Comparison of ENCODE assay signal across 8 cellular contexts in the genomic region with DNA sequence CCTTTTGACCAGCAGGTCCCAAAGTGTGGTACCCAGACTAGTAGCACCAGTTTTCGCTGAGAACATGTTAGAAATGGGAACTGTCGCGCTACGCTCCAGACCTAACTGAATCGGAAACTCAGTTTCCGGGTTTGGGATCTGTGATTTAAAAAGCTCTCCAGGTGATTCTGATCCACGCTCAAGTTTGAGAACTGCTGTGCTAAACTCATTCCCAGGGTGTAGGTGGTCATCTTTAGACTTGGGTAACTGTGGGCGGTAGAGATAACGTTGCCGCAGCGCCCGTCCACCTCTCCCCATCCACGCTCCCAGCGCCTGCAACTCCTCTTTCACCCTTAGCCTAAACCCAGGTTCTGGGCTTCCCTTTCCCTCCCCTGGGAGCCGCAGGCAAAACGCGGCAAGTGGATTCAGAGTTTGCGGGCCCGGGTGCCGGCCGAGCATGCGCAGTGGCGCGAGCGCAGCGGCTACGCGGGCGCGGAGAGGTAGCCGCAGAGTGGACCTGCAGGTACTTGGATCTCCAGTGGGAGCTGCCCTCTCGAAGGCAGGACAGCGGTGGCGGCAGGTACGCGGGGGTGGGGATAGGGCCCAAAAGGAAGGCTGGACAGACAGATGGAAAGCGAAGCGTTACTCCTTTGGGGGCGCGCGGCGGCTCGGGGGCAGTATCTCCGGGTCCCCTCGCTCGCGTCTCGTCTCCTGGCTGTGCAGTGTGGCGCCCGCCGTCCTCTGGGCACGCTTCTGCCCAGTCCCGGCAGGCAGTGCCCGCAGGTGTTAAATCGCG. TPM values are rescaled to one million over a fixed set of nuclear protein-coding genes. Genes with fewer than 3 reads are reported as not detected.
DNase-seq lines count a peak whose midpoint lies in the region; ATAC-seq and TF ChIP-seq lines count a peak whose summit lies in the region.

A gene with protein sequence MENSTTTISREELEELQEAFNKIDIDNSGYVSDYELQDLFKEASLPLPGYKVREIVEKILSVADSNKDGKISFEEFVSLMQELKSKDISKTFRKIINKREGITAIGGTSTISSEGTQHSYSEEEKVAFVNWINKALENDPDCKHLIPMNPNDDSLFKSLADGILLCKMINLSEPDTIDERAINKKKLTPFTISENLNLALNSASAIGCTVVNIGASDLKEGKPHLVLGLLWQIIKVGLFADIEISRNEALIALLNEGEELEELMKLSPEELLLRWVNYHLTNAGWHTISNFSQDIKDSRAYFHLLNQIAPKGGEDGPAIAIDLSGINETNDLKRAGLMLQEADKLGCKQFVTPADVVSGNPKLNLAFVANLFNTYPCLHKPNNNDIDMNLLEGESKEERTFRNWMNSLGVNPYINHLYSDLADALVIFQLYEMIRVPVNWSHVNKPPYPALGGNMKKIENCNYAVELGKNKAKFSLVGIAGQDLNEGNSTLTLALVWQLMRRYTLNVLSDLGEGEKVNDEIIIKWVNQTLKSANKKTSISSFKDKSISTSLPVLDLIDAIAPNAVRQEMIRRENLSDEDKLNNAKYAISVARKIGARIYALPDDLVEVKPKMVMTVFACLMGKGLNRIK (plus strand): TSS at position 443 of the 775 bp plus-strand sequence. CDS start 67,845 bp downstream, outside the sequence.

- H3K27me3 Mint-ChIP-seq in HFFc6 (ENCODE audit: insufficient read depth), result no peaks in the 10 kb centered on the region; the same call in 1 of the 2 replicates
- H3K27me3 Mint-ChIP-seq in activated naive CD8-positive, alpha-beta T cell, result peaks cover 3% of the 10 kb centered on the region

- H3K36me3 ChIP-seq in parathyroid adenoma (ENCODE audit: control insufficient read depth, insufficient read depth, low read length) (no peaks in the 10 kb centered on the region), transverse colon (no peaks in the 10 kb centered on the region)

- H3K27ac ChIP-seq in parathyroid adenoma (peak within 1 kb of the TSS; percentile 58), transverse colon (peak within 1 kb of the TSS; percentile 80 to 88 (median 82))

- H3K4me2 ChIP-seq in parathyroid adenoma (ENCODE audit: low read length), result peak within 1 kb of the TSS; percentile 64

- H3K36me3 Mint-ChIP-seq in HFFc6 (ENCODE audit: low read depth), result no peaks in the 10 kb centered on the region
- H3K36me3 Mint-ChIP-seq in activated naive CD8-positive, alpha-beta T cell, result no peaks in the 10 kb centered on the region

- CTCF ChIA-PET in GM10248 (lab: Yijun Ruan, JAX), result interaction anchor here (1.8 kb wide), 1 partner anchor 14 kb away, joined by 8 read pairs; no protein-coding TSS in a partner anchor

- POLR2A ChIA-PET in GM10248 (lab: Yijun Ruan, JAX), result no interaction called here

- in situ Hi-C loops in transverse colon (cut with MboI; ENCODE audit: low pct_ligation_motif_present in 1 of 4, low pct_unique_long_range_greater_than_20kb in 1 of 4, low sequenced_read_pairs in 3 of 4), result loop anchor here in 3 of 4 donors (10.0 to 25.0 kb wide), 2 partner anchors 391 to 399 kb away; no protein-coding TSS in a partner anchor

- no peaks in the 10 kb centered on the region for H3K4me1 ChIP-seq in parathyroid adenoma
- peaks cover 0 to 31% (median 3%) of the 10 kb centered on the region in 4 donors for H3K4me1 ChIP-seq in transverse colon

- intact Hi-C loops in Right ventricle myocardium superior (cut with DNase I) (no loop called here), transverse colon (cut with DNase I; ENCODE audit: low total_unique reads) (no loop called here)

- peak; percentile 31 for TF ChIP-seq POLR2A in NB4 (IDR thresholded peaks at IDR 0.05; ENCODE audit: extremely low read depth, insufficient read length)
- TF ChIP-seq POLR2A in transverse colon (IDR thresholded peaks at IDR 0.05), result peak; percentile 91

- H3K27ac Mint-ChIP-seq in HFFc6, result peak within 1 kb of the TSS; percentile 73
- H3K27ac Mint-ChIP-seq in activated naive CD8-positive, alpha-beta T cell, result peak within 1 kb of the TSS; percentile 73

- WGBS in transverse colon (ENCODE audit: low coverage in 1 of 2), 2 donors, result 1% methylated on average over 54 of the region's 56 CpGs; no CpG with 5 or more reads in 1 of the 2 donors

- H3K9me3 ChIP-seq in parathyroid adenoma (ENCODE audit: control insufficient read depth, low read length) (no peaks in the 10 kb centered on the region), transverse colon (no peaks in the 10 kb centered on the region)

- peak within 1 kb of the TSS; percentile 20 for H3K9ac ChIP-seq in parathyroid adenoma

- no peaks in the 10 kb centered on the region for H3K9me3 Mint-ChIP-seq in HFFc6
- no peaks in the 10 kb centered on the region for H3K9me3 Mint-ChIP-seq in activated naive CD8-positive, alpha-beta T cell (ENCODE audit: low read depth)

- peak within 1 kb of the TSS; percentile 84 for H3K4me3 ChIP-seq in NB4 (ENCODE audit: low read depth, low read length)
- peak within 1 kb of the TSS; percentile 58 for H3K4me3 ChIP-seq in parathyroid adenoma (ENCODE audit: low read depth, low read length)
- H3K4me3 ChIP-seq in transverse colon, result peak within 1 kb of the TSS; percentile 43 to 74 (median 62)

- H3K4me1 Mint-ChIP-seq in HFFc6 (ENCODE audit: low read depth), result peaks cover 24% of the 10 kb centered on the region
- H3K4me1 Mint-ChIP-seq in activated naive CD8-positive, alpha-beta T cell (ENCODE audit: low read depth), result peaks cover 20% of the 10 kb centered on the region

- no peak for TF ChIP-seq EP300 in transverse colon (IDR thresholded peaks at IDR 0.05; ENCODE audit: low read depth)

- peak within 1 kb of the TSS; percentile 86 for H2AFZ ChIP-seq in parathyroid adenoma

- ATAC-seq in SK-N-SH treated with all-trans-retinoic acid at 6 μM for 48 hours, result peak; percentile 90
- peak; percentile 98 for ATAC-seq in Right ventricle myocardium superior (ENCODE audit: poor library complexity)

- H3K27me3 ChIP-seq in parathyroid adenoma (ENCODE audit: control insufficient read depth, insufficient read depth, low read length) (no peaks in the 10 kb centered on the region), transverse colon (no peaks in the 10 kb centered on the region)

- TF ChIP-seq CTCF in GM10248 (IDR thresholded peaks at IDR 0.05; ENCODE audit: control extremely low read depth, extremely low read depth, low read depth, missing control alignments) (no peak), HFFc6 (IDR thresholded peaks at IDR 0.05) (no peak), NB4 (IDR thresholded peaks at IDR 0.05; ENCODE audit: low read depth, low read length) (no peak), parathyroid adenoma (IDR thresholded peaks at IDR 0.05) (no peak), transverse colon (IDR thresholded peaks at IDR 0.05) (peak in 2 of 5 experiments; percentile 33 to 35)

- DNase-seq in GM10248 (ENCODE audit: extremely low spot score) (peak; percentile 91), HFFc6 (peak; percentile 59), NB4 (ENCODE audit: low read depth) (peak; percentile 90), Right ventricle myocardium superior (peak; percentile 90), transverse colon (peak; percentile 93)

- peak within 1 kb of the TSS; percentile 95 for H3K4me3 Mint-ChIP-seq in HFFc6
- peak within 1 kb of the TSS; percentile 97 for H3K4me3 Mint-ChIP-seq in activated naive CD8-positive, alpha-beta T cell

- H3K79me2 ChIP-seq in parathyroid adenoma, result peaks cover 2% of the 10 kb centered on the region

TF ChIP-seq in SK-N-SH treated with all-trans-retinoic acid at 6 μM for 48 hours, 23 proteins besides CTCF, POLR2A, EP300 and RAD21 (continues in another document):
- no peak for TF ChIP-seq ISL1 (CRISPR knock-in tag; IDR thresholded peaks at IDR 0.05)
- no peak for TF ChIP-seq TCF4 (CRISPR knock-in tag; IDR thresholded peaks at IDR 0.05; ENCODE audit: borderline replicate concordance)
- TF ChIP-seq, protein P1, sequence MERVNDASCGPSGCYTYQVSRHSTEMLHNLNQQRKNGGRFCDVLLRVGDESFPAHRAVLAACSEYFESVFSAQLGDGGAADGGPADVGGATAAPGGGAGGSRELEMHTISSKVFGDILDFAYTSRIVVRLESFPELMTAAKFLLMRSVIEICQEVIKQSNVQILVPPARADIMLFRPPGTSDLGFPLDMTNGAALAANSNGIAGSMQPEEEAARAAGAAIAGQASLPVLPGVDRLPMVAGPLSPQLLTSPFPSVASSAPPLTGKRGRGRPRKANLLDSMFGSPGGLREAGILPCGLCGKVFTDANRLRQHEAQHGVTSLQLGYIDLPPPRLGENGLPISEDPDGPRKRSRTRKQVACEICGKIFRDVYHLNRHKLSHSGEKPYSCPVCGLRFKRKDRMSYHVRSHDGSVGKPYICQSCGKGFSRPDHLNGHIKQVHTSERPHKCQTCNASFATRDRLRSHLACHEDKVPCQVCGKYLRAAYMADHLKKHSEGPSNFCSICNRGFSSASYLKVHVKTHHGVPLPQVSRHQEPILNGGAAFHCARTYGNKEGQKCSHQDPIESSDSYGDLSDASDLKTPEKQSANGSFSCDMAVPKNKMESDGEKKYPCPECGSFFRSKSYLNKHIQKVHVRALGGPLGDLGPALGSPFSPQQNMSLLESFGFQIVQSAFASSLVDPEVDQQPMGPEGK (CRISPR knock-in tag; IDR thresholded peaks at IDR 0.05; ENCODE audit: borderline replicate concordance), result no peak
- TF ChIP-seq, protein P2, sequence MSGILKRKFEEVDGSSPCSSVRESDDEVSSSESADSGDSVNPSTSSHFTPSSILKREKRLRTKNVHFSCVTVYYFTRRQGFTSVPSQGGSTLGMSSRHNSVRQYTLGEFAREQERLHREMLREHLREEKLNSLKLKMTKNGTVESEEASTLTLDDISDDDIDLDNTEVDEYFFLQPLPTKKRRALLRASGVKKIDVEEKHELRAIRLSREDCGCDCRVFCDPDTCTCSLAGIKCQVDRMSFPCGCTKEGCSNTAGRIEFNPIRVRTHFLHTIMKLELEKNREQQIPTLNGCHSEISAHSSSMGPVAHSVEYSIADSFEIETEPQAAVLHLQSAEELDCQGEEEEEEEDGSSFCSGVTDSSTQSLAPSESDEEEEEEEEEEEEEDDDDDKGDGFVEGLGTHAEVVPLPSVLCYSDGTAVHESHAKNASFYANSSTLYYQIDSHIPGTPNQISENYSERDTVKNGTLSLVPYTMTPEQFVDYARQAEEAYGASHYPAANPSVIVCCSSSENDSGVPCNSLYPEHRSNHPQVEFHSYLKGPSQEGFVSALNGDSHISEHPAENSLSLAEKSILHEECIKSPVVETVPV (CRISPR knock-in tag; IDR thresholded peaks at IDR 0.05), result no peak
- TF ChIP-seq ZNF70 (CRISPR knock-in tag; IDR thresholded peaks at IDR 0.05), result no peak
- no peak for TF ChIP-seq OSR1 (CRISPR knock-in tag; IDR thresholded peaks at IDR 0.05)
- no peak for TF ChIP-seq ZC3H10 (CRISPR knock-in tag; IDR thresholded peaks at IDR 0.05)
- no peak for TF ChIP-seq ZNF8 (CRISPR knock-in tag; IDR thresholded peaks at IDR 0.05)
- no peak for TF ChIP-seq CSDC2 (CRISPR knock-in tag; IDR thresholded peaks at IDR 0.05)
- TF ChIP-seq ZFP3 (CRISPR knock-in tag; IDR thresholded peaks at IDR 0.05), result no peak
- TF ChIP-seq GLIS3 (CRISPR knock-in tag; IDR thresholded peaks at IDR 0.05), result no peak

RNA-seq across cellular contexts. Expression of the gene that starts here (rescaled TPM):
- total RNA-seq in HFFc6 (2021; fragmentation: NEBNext Ultra II Directional; extraction: Animal tissue kit (Norgen Biotek cat#: 25700)), result 1 to 10 TPM in 4 of 6 experiments, under 1 TPM in 2; 0.64 to 1.4 (median 1.2) TPM
- 1.9 TPM for total RNA-seq in Right ventricle myocardium superior
- 100 to 1,000 TPM in 3 of 4 donors, 10 to 100 TPM in 1; 58.7 to 507 (median 340) TPM for total RNA-seq in transverse colon

Comparison
In these comparisons a context has a peak if more than half of its experiments do, and no peak if none do; other contexts are left out.
1. Peak in every context shown above with its lines: DNase-seq, ATAC-seq, H3K4me3 ChIP-seq and H3K27ac ChIP-seq.
2. RNA of the gene that starts here (total RNA-seq): 58.7 to 507 TPM in transverse colon; 1.9 TPM in Right ventricle myocardium superior (single experiment) and 0.64 to 1.4 TPM in HFFc6; every median in the first group is over 10 times any median in the second.